Comparison of ENCODE assay signal across 24 cellular contexts in the genomic region with DNA sequence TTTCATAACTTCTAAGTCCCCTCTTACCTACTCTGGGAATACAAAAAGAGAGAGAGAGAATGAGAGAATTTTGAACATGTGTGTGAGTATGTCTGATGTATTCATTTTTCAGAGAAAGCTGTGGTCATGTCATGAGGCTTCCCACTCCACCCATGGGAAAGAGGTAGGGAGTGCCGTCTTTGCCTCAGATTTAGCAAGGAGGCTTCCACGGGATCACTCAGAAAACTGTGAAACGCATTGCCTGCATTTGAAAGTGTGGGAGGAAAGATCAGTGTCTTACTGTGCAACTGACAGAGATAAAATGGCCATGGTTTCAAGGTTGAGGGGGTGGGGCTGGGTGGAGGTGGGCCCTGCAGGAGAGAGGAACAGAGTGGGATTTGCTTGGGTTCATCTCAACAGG.
"Had no signal": no experiment of that assay in that cellular context is flagged by ENCODE, and none has a peak within 500 bp of the region (broad histone marks: within the 10 kb centered on the region; RNA-seq: fewer than 3 reads in every experiment).

No MANE protein-coding gene starts in this region.

- H3K27ac Mint-ChIP-seq: activated CD4-positive, alpha-beta memory T cell treated with anti-CD3 and anti-CD28 coated beads for 36 hours; activated CD4-positive, alpha-beta T cell treated with anti-CD3 and anti-CD28 coated beads for 36 hours; activated CD4-positive, alpha-beta T cell treated with anti-CD3 and anti-CD28 coated beads, Interleukin-2, amount 10 ng/mL, durations not matched to agents 24 days and 14 days; activated CD8-positive, alpha-beta memory T cell treated with anti-CD3 and anti-CD28 coated beads, Interleukin-2, amount 10 ng/mL, durations not matched to agents 7 days and 5 days; activated CD8-positive, alpha-beta T cell treated with anti-CD3 and anti-CD28 coated beads, Interleukin-2, amount 10 ng/mL, durations not matched to agents 7 days and 5 days; activated naive CD4-positive, alpha-beta T cell treated with anti-CD3 and anti-CD28 coated beads for 36 hours; activated naive CD4-positive, alpha-beta T cell treated with anti-CD3 and anti-CD28 coated beads, Interleukin-2, amount 50 U/mL, for 24 hours; activated naive CD8-positive, alpha-beta T cell treated with anti-CD3 and anti-CD28 coated beads for 36 hours; activated T-helper 1 cell treated with anti-CD3 and anti-CD28 coated beads, Interleukin-12 subunit alpha, Interleukin-12 subunit beta, Interleukin-2, Interleukin-4 antibody, amounts not matched to agents 30 ng/mL and 10 ng/mL and 1 ng/mL, durations not matched to agents 14 hours and 24 hours and 36 hours; activated T-helper 2 cell treated with anti-CD3 and anti-CD28 coated beads, Interferon-gamma antibody, Interleukin-2, Interleukin-4, amounts not matched to agents 10 μg/mL and 5 μg/mL and 100 μg/mL, durations not matched to agents 14 hours and 24 hours and 36 hours had no signal

- H3K9me3 Mint-ChIP-seq: activated CD4-positive, alpha-beta memory T cell treated with anti-CD3 and anti-CD28 coated beads for 36 hours; activated CD4-positive, alpha-beta T cell treated with anti-CD3 and anti-CD28 coated beads, Interleukin-2, amount 10 ng/mL, durations not matched to agents 24 days and 14 days; activated naive CD4-positive, alpha-beta T cell treated with anti-CD3 and anti-CD28 coated beads for 36 hours; activated naive CD4-positive, alpha-beta T cell treated with anti-CD3 and anti-CD28 coated beads, Interleukin-2, amount 50 U/mL, for 24 hours; activated naive CD8-positive, alpha-beta T cell treated with anti-CD3 and anti-CD28 coated beads for 36 hours; activated T-helper 1 cell treated with anti-CD3 and anti-CD28 coated beads, Interleukin-12 subunit alpha, Interleukin-12 subunit beta, Interleukin-2, Interleukin-4 antibody, amounts not matched to agents 30 ng/mL and 10 ng/mL and 1 ng/mL, durations not matched to agents 14 hours and 24 hours and 36 hours; activated T-helper 2 cell treated with anti-CD3 and anti-CD28 coated beads, Interferon-gamma antibody, Interleukin-2, Interleukin-4, amounts not matched to agents 10 μg/mL and 5 μg/mL and 100 μg/mL, durations not matched to agents 14 hours and 24 hours and 36 hours had no signal

- H3K27me3 Mint-ChIP-seq: activated CD4-positive, alpha-beta T cell treated with anti-CD3 and anti-CD28 coated beads, Interleukin-2, amount 10 ng/mL, durations not matched to agents 24 days and 14 days had no signal

- H3K27ac ChIP-seq: brain microvascular endothelial cell, heart left ventricle had no signal

- ATAC-seq: activated CD4-positive, alpha-beta T cell treated with anti-CD3 and anti-CD28 coated beads for 36 hours; activated CD8-positive, alpha-beta memory T cell treated with anti-CD3 and anti-CD28 coated beads, Interleukin-2, amount 10 ng/mL, durations not matched to agents 7 days and 5 days; activated CD8-positive, alpha-beta T cell treated with anti-CD3 and anti-CD28 coated beads, Interleukin-2, amount 10 ng/mL, durations not matched to agents 7 days and 5 days; esophagus mucosa; heart left ventricle had no signal

- DNase-seq: activated CD4-positive, alpha-beta memory T cell treated with anti-CD3 and anti-CD28 coated beads for 36 hours; activated CD4-positive, alpha-beta T cell treated with anti-CD3 and anti-CD28 coated beads for 36 hours; activated CD4-positive, alpha-beta T cell treated with anti-CD3 and anti-CD28 coated beads, Interleukin-2, amount 10 ng/mL, durations not matched to agents 24 days and 14 days; activated CD4-positive, CD25-positive, alpha-beta regulatory T cell; activated CD4-positive, CD25-positive, alpha-beta regulatory T cell treated with anti-CD3 and anti-CD28 coated beads, Interleukin-2, amount 50 U/mL, for 72 hours; activated CD8-positive, alpha-beta memory T cell treated with anti-CD3 and anti-CD28 coated beads, Interleukin-2, amount 10 ng/mL, durations not matched to agents 7 days and 5 days; activated CD8-positive, alpha-beta memory T cell treated with anti-CD3 and anti-CD28 coated beads, Interleukin-2, amount 50 U/mL, for 4 hours; activated CD8-positive, alpha-beta T cell treated with anti-CD3 and anti-CD28 coated beads, Interleukin-2, amount 10 ng/mL, durations not matched to agents 7 days and 5 days; activated effector memory CD4-positive, alpha-beta T cell treated with anti-CD3 and anti-CD28 coated beads, Interleukin-2, amount 50 U/mL, for 16 hours; activated naive CD4-positive, alpha-beta T cell treated with anti-CD3 and anti-CD28 coated beads for 36 hours; activated naive CD8-positive, alpha-beta T cell treated with anti-CD3 and anti-CD28 coated beads for 36 hours; activated T-cell treated with anti-CD3 and anti-CD28 coated beads, Interleukin-2, amount 50 U/mL, for 1 hour; activated T-cell treated with anti-CD3 and anti-CD28 coated beads, Interleukin-2, amount 50 U/mL, for 48 hours; amniotic stem cell; anterior cingulate cortex; brain microvascular endothelial cell; effector CD8-positive, alpha-beta T cell; foreskin fibroblast; heart left ventricle; T-helper 2 cell had no signal

- H3K4me3 ChIP-seq: heart left ventricle had no signal

- H3K36me3 Mint-ChIP-seq: activated CD4-positive, alpha-beta memory T cell treated with anti-CD3 and anti-CD28 coated beads for 36 hours; activated CD8-positive, alpha-beta memory T cell treated with anti-CD3 and anti-CD28 coated beads, Interleukin-2, amount 10 ng/mL, durations not matched to agents 7 days and 5 days; activated naive CD4-positive, alpha-beta T cell treated with anti-CD3 and anti-CD28 coated beads, Interleukin-2, amount 50 U/mL, for 24 hours; activated naive CD8-positive, alpha-beta T cell treated with anti-CD3 and anti-CD28 coated beads for 36 hours had no signal

- H3K4me3 Mint-ChIP-seq: activated CD4-positive, alpha-beta memory T cell treated with anti-CD3 and anti-CD28 coated beads for 36 hours; activated CD4-positive, alpha-beta T cell treated with anti-CD3 and anti-CD28 coated beads for 36 hours; activated CD4-positive, alpha-beta T cell treated with anti-CD3 and anti-CD28 coated beads, Interleukin-2, amount 10 ng/mL, durations not matched to agents 24 days and 14 days; activated CD8-positive, alpha-beta memory T cell treated with anti-CD3 and anti-CD28 coated beads, Interleukin-2, amount 10 ng/mL, durations not matched to agents 7 days and 5 days; activated CD8-positive, alpha-beta T cell treated with anti-CD3 and anti-CD28 coated beads, Interleukin-2, amount 10 ng/mL, durations not matched to agents 7 days and 5 days; activated naive CD4-positive, alpha-beta T cell treated with anti-CD3 and anti-CD28 coated beads for 36 hours; activated naive CD4-positive, alpha-beta T cell treated with anti-CD3 and anti-CD28 coated beads, Interleukin-2, amount 50 U/mL, for 24 hours; activated naive CD8-positive, alpha-beta T cell treated with anti-CD3 and anti-CD28 coated beads for 36 hours; activated T-helper 1 cell treated with anti-CD3 and anti-CD28 coated beads, Interleukin-12 subunit alpha, Interleukin-12 subunit beta, Interleukin-2, Interleukin-4 antibody, amounts not matched to agents 30 ng/mL and 10 ng/mL and 1 ng/mL, durations not matched to agents 14 hours and 24 hours and 36 hours had no signal

- H3K4me1 Mint-ChIP-seq: activated CD4-positive, alpha-beta T cell treated with anti-CD3 and anti-CD28 coated beads for 36 hours; activated CD4-positive, alpha-beta T cell treated with anti-CD3 and anti-CD28 coated beads, Interleukin-2, amount 10 ng/mL, durations not matched to agents 24 days and 14 days; activated CD8-positive, alpha-beta memory T cell treated with anti-CD3 and anti-CD28 coated beads, Interleukin-2, amount 10 ng/mL, durations not matched to agents 7 days and 5 days; activated naive CD4-positive, alpha-beta T cell treated with anti-CD3 and anti-CD28 coated beads, Interleukin-2, amount 50 U/mL, for 24 hours; activated naive CD8-positive, alpha-beta T cell treated with anti-CD3 and anti-CD28 coated beads for 36 hours had no signal
